Comparison of ENCODE assay signal across 22 cellular contexts in the genomic region with DNA sequence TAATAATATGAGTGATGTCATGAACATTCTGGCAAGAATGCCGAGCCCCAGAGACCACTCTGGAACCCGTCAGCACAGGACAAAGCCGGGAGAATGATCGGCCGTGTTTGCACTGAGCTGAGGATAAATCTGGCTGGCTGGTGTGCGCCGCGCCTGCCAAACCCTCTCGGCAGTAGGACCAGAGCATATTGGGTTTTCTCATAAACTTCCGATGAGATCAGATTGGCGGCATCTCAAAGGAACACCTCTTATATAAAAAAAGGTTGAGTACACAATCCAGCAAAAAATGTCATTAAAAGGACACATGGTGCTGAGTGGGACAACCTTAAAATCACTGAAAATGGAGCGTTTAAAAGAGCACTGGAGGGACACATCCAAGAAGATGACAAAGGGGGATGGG.
"Had no signal": no experiment of that assay in that cellular context is flagged by ENCODE, and none has a peak within 500 bp of the region (broad histone marks: within the 10 kb centered on the region; RNA-seq: fewer than 3 reads in every experiment).

No MANE protein-coding gene starts in this region.

- H3K4me3 ChIP-seq: heart right ventricle, left lung, lower lobe of right lung, ovary, right lobe of liver, smooth muscle cell, tibial nerve, vagina had no signal

- H3K27me3 ChIP-seq: ovary, tibial nerve, vagina had no signal

- ATAC-seq: heart right ventricle; left colon; left lung; lower lobe of right lung; natural killer cell; stimulated activated memory B cell treated with anti-CD40 and anti-IgM and Interleukin-4, amounts not matched to agents 10 μg/mL and 1 μg/mL and 100 μg/mL, for 72 hours; stimulated activated naive CD8-positive, alpha-beta T cell treated with anti-CD3 and anti-CD28 coated beads, Interleukin-15, amount 100 ng/mL, for 72 hours had no signal

- H3K36me3 ChIP-seq: heart right ventricle, left lung, lower lobe of right lung, ovary, right lobe of liver, tibial nerve, vagina had no signal

- DNase-seq: heart right ventricle; hippocampal formation; kidney glomerular epithelial cell; left colon; left lung; lower lobe of right lung; mesendoderm; naive B cell; natural killer cell; ovary; right lobe of liver; stimulated activated CD4-positive, alpha-beta T cell treated with anti-CD3 and anti-CD28 coated beads, Interleukin-1b, Interleukin-23, amount 100 ng/mL, for 48 hours; stimulated activated CD4-positive, alpha-beta T cell treated with anti-CD3 and anti-CD28 coated beads, Interleukin-2, amount 100 ng/mL, for 48 hours; stimulated activated CD4-positive, alpha-beta T cell treated with anti-CD3 and anti-CD28 coated beads, Interleukin-4, amount 100 ng/mL, for 4 hours; stimulated activated CD8-positive, alpha-beta memory T cell treated with anti-CD3 and anti-CD28 coated beads, Interleukin-4, amount 100 ng/mL, for 48 hours; stimulated activated naive CD4-positive, alpha-beta T cell treated with Interleukin-2 at 50 U/mL for 16 hours; stimulated activated naive CD8-positive, alpha-beta T cell treated with anti-CD3 and anti-CD28 coated beads, Interleukin-15, amount 100 ng/mL, for 72 hours; substantia nigra had no signal

- H3K9me3 ChIP-seq: heart right ventricle, left lung, lower lobe of right lung, ovary, right lobe of liver, tibial nerve, vagina had no signal

- H3K27ac ChIP-seq: heart right ventricle, left lung, lower lobe of right lung, ovary, right lobe of liver, tibial nerve, vagina had no signal

- H3K4me1 ChIP-seq: heart right ventricle, left lung, lower lobe of right lung, right lobe of liver, tibial nerve, vagina had no signal
